ENCODE assay signal across 27 cellular contexts in the genomic region with DNA sequence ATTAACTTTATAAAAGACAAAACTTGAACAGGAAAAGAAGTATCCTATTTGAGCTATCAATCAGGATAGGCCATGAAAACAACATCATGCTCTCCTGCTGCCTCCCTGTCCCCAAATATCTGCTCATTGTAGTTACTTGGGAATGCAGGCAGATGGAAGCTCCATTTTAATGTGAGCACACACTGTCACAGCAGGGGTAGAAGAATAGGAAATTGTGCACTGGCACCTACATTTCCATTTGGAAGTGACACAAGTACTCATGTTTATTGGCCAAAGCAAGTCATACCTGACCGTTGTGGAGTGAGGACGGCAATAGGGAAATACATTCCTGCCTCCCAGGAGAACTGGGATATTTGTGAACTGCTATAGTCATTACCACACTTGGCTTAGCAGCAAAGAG.
"Had no signal": no experiment of that assay in that cellular context is flagged by ENCODE, and none has a peak within 500 bp of the region (broad histone marks: within the 10 kb centered on the region; RNA-seq: fewer than 3 reads in every experiment).

No MANE protein-coding gene starts in this region.

- H3K4me3 ChIP-seq: ascending aorta, body of pancreas had no signal

- H3K4me3 Mint-ChIP-seq: activated CD4-positive, alpha-beta memory T cell treated with anti-CD3 and anti-CD28 coated beads, Interleukin-2, amount 10 ng/mL, durations not matched to agents 7 days and 5 days; activated CD4-positive, alpha-beta T cell treated with anti-CD3 and anti-CD28 coated beads, Interleukin-2, amount 10 ng/mL, durations not matched to agents 7 days and 5 days; activated naive CD4-positive, alpha-beta T cell treated with anti-CD3 and anti-CD28 coated beads, Interleukin-2, amount 50 U/mL, for 24 hours; central memory CD8-positive, alpha-beta T cell had no signal

- H3K9me3 ChIP-seq: ascending aorta, body of pancreas had no signal

- H3K27ac Mint-ChIP-seq: activated CD4-positive, alpha-beta memory T cell treated with anti-CD3 and anti-CD28 coated beads, Interleukin-2, amount 10 ng/mL, durations not matched to agents 7 days and 5 days; activated CD4-positive, alpha-beta T cell treated with anti-CD3 and anti-CD28 coated beads, Interleukin-2, amount 10 ng/mL, durations not matched to agents 7 days and 5 days; activated naive CD4-positive, alpha-beta T cell treated with anti-CD3 and anti-CD28 coated beads, Interleukin-2, amount 50 U/mL, for 24 hours had no signal

- H3K9me3 Mint-ChIP-seq: activated CD4-positive, alpha-beta memory T cell treated with anti-CD3 and anti-CD28 coated beads, Interleukin-2, amount 10 ng/mL, durations not matched to agents 7 days and 5 days; activated CD4-positive, alpha-beta T cell treated with anti-CD3 and anti-CD28 coated beads, Interleukin-2, amount 10 ng/mL, durations not matched to agents 7 days and 5 days; activated naive CD4-positive, alpha-beta T cell treated with anti-CD3 and anti-CD28 coated beads, Interleukin-2, amount 50 U/mL, for 24 hours; central memory CD8-positive, alpha-beta T cell had no signal

- FAIRE-seq: bronchial epithelial cell, RCC 7860, TTC549 had no signal

- H3K27ac ChIP-seq: ascending aorta, body of pancreas, VCaP had no signal

- H3K4me1 Mint-ChIP-seq: activated CD4-positive, alpha-beta T cell treated with anti-CD3 and anti-CD28 coated beads, Interleukin-2, amount 10 ng/mL, durations not matched to agents 7 days and 5 days; activated naive CD4-positive, alpha-beta T cell treated with anti-CD3 and anti-CD28 coated beads, Interleukin-2, amount 50 U/mL, for 24 hours; central memory CD8-positive, alpha-beta T cell had no signal

- H3K27me3 ChIP-seq: ascending aorta, body of pancreas had no signal

- ATAC-seq: body of pancreas had no signal

- H3K27me3 Mint-ChIP-seq: activated CD4-positive, alpha-beta memory T cell treated with anti-CD3 and anti-CD28 coated beads, Interleukin-2, amount 10 ng/mL, durations not matched to agents 7 days and 5 days; activated CD4-positive, alpha-beta T cell treated with anti-CD3 and anti-CD28 coated beads, Interleukin-2, amount 10 ng/mL, durations not matched to agents 7 days and 5 days; activated naive CD4-positive, alpha-beta T cell treated with anti-CD3 and anti-CD28 coated beads, Interleukin-2, amount 50 U/mL, for 24 hours; central memory CD8-positive, alpha-beta T cell had no signal

- DNase-seq: activated CD4-positive, alpha-beta memory T cell treated with anti-CD3 and anti-CD28 coated beads, Interleukin-2, amount 10 ng/mL, durations not matched to agents 7 days and 5 days; activated CD4-positive, alpha-beta T cell treated with anti-CD3 and anti-CD28 coated beads, Interleukin-2, amount 10 ng/mL, durations not matched to agents 7 days and 5 days; activated CD4-positive, CD25-positive, alpha-beta regulatory T cell; activated effector memory CD4-positive, alpha-beta T cell treated with Interleukin-2 at 50 U/mL for 16 hours; activated naive CD4-positive, alpha-beta T cell; activated T-cell treated with anti-CD3 and anti-CD28 coated beads for 4 hours; activated T-cell treated with anti-CD3 and anti-CD28 coated beads, Interleukin-2, amount 50 U/mL, for 48 hours; amniotic stem cell; body of pancreas; Kasumi-1; KBM-7; NCI-H1105 treated with DMSO at 0.1 percent for 48 hours; NCI-H1436 treated with DMSO at 0.1 percent for 48 hours; NCI-H187; NCI-H2081; NCI-H446; NCI-H524; SHP77 treated with DMSO at 0.1 percent for 48 hours; T-helper 2 cell; T1000 had no signal

- H3K4me1 ChIP-seq: ascending aorta, body of pancreas had no signal
